11 cellular contexts compared by ENCODE assay signal in genomic region chr5:53114988-53115387, GRCh38. TPM values are rescaled to one million over a fixed set of nuclear protein-coding genes. Genes with fewer than 3 reads are reported as not detected.
DNase-seq lines count a peak whose midpoint lies in the region; ATAC-seq and TF ChIP-seq lines count a peak whose summit lies in the region.
"Had no signal": no experiment of that assay in that cellular context is flagged by ENCODE, and none has a peak within 500 bp of the region (broad histone marks: within the 10 kb centered on the region; RNA-seq: fewer than 3 reads in every experiment).

No MANE protein-coding gene starts in this region.

- H3K27ac ChIP-seq in 22Rv1 (no peak overlapping the region), RWPE2 (ENCODE audit: poor library complexity, severe bottlenecking) (no peak overlapping the region)
- H3K27ac ChIP-seq: pancreas had no signal

- no peaks in the 10 kb centered on the region for H3K9me3 ChIP-seq in RWPE2 (ENCODE audit: severe bottlenecking)
- H3K9me3 ChIP-seq: pancreas had no signal

- ATAC-seq in RWPE2 (ENCODE audit: low read depth) = no peak
- no peak for ATAC-seq in Right ventricle myocardium inferior
- ATAC-seq: left lobe of liver, pancreas had no signal

- H3K27me3 ChIP-seq in RWPE2 (ENCODE audit: insufficient read depth, poor library complexity, severe bottlenecking) = no peaks in the 10 kb centered on the region
- H3K27me3 ChIP-seq: pancreas had no signal

- H3K4me1 ChIP-seq in RWPE2 (ENCODE audit: insufficient read depth, poor library complexity, severe bottlenecking) = peaks cover 5% of the 10 kb centered on the region

- intact Hi-C loops in Right ventricle myocardium inferior (cut with DNase I) = no loop called here

- TF ChIP-seq CTCF in 22Rv1 (IDR thresholded peaks at IDR 0.05) = peak; percentile 39
- TF ChIP-seq CTCF in GM12873 (IDR thresholded peaks at IDR 0.05; ENCODE audit: insufficient read depth, low read depth, low read length, missing control alignments) = peak; percentile 16
- peak; percentile 57 for TF ChIP-seq CTCF in RWPE2 (IDR thresholded peaks at IDR 0.05; ENCODE audit: poor library complexity, severe bottlenecking)

- no peaks in the 10 kb centered on the region for H3K36me3 ChIP-seq in RWPE2 (ENCODE audit: low read depth)
- H3K36me3 ChIP-seq: pancreas had no signal

- H3K4me3 ChIP-seq in RWPE2 (ENCODE audit: severe bottlenecking) = no peak overlapping the region
- H3K4me3 ChIP-seq: pancreas had no signal

- DNase-seq in RWPE2 (ENCODE audit: low spot score) = no peak
- peak; percentile 46 for DNase-seq in fibroblast of peridontal ligament (ENCODE audit: extremely low read depth)
- DNase-seq in anterior cingulate cortex (lab: John Stamatoyannopoulos, UW) = no peak
- DNase-seq in GM03348 (ENCODE audit: low spot score) = no peak
- no peak for DNase-seq in Right ventricle myocardium inferior (ENCODE audit: missing footprints)
- no peak for DNase-seq in AML-193 (lab: John Stamatoyannopoulos, UW)
- DNase-seq: foreskin melanocyte, pancreas had no signal

RNA-seq across cellular contexts. Expression of gene MOCS2, which starts 5.4 kb away (rescaled TPM):
- total RNA-seq in Right ventricle myocardium inferior = 93.6 TPM
